9 cellular contexts compared by ENCODE assay signal in genomic region chr17:27241346-27241946, GRCh38. TPM values are rescaled to one million over a fixed set of nuclear protein-coding genes. Genes with fewer than 3 reads are reported as not detected.
DNase-seq lines count a peak whose midpoint lies in the region; ATAC-seq, FAIRE-seq and TF ChIP-seq lines count a peak whose summit lies in the region.
"Had no signal": no experiment of that assay in that cellular context is flagged by ENCODE, and none has a peak within 500 bp of the region (broad histone marks: within the 10 kb centered on the region; RNA-seq: fewer than 3 reads in every experiment).

No MANE protein-coding gene starts in this region.

- H3K36me3 ChIP-seq in right lobe of liver = no peaks in the 10 kb centered on the region
- H3K36me3 ChIP-seq: ascending aorta had no signal

- H3K4me2 ChIP-seq in H9 (ENCODE audit: insufficient read depth, insufficient read length, low read length) = no peak overlapping the region

- no peaks in the 10 kb centered on the region for H3K23me2 ChIP-seq in H9 (ENCODE audit: insufficient read length, low read depth, low read length, poor library complexity, severe bottlenecking)

- no peak overlapping the region for H3K14ac ChIP-seq in H9 (ENCODE audit: insufficient read depth, low read length)

- H3K27ac ChIP-seq in H9 (ENCODE audit: insufficient read length, low read depth, low read length) (no peak overlapping the region), RWPE1 (peak overlapping the region; percentile 70), right lobe of liver (no peak overlapping the region)
- H3K27ac ChIP-seq: ascending aorta had no signal

- H3K36me3 Mint-ChIP-seq in H9 (ENCODE audit: insufficient read depth in 1 of 3, low read depth in 3 of 3) = no peaks in the 10 kb centered on the region

- POLR2A ChIA-PET in RWPE1 (lab: Yijun Ruan, JAX; ENCODE audit: low non-redundant PET) = no interaction called here

- ATAC-seq in right lobe of liver (no peak), HG03135 (IDR thresholded peaks at IDR 0.05; ENCODE audit: unreplicated experiment) (no peak)

- H2AK5ac ChIP-seq in H9 (ENCODE audit: insufficient read length, low read length) = no peak overlapping the region

- no peaks in the 10 kb centered on the region for H3K79me2 ChIP-seq in H9 (ENCODE audit: insufficient read depth, low read length)

- no peak for FAIRE-seq in HTR-8/SVneo (lab: Jason Lieb, UNC)

- H3K27me3 ChIP-seq in H9 (ENCODE audit: insufficient read depth, low read length) = no peaks in the 10 kb centered on the region
- H3K27me3 ChIP-seq in right lobe of liver = no peaks in the 10 kb centered on the region
- H3K27me3 ChIP-seq: ascending aorta had no signal

- in situ Hi-C loops in GM13977 (cut with MboI; ENCODE audit: low pct_unique_long_range_greater_than_20kb, low sequenced_read_pairs, unreplicated experiment) = no loop called here

- no peak overlapping the region for H3K4ac ChIP-seq in H9 (ENCODE audit: low read depth, low read length)

- peaks cover 20 to 21% of the 10 kb centered on the region in 2 experiments for H3K4me1 Mint-ChIP-seq in H9

- no peaks in the 10 kb centered on the region for H3K79me1 ChIP-seq in H9 (ENCODE audit: insufficient read depth, low read depth, low read length, poor library complexity, severe bottlenecking)

- H4K8ac ChIP-seq in H9 (replicated peaks; ENCODE audit: insufficient read length, low read depth, low read length) = no peak overlapping the region

- WGBS in H9 (ENCODE audit: extremely low coverage, insufficient read length, low lambda C conversion rate) = no CpG with 5 or more reads among the region's 5 CpGs
- WGBS in right lobe of liver (ENCODE audit: insufficient coverage, low coverage, low lambda C conversion rate, missing lambda C conversion rate) = 78% methylated on average over 3 of the region's 5 CpGs

- H3K27ac Mint-ChIP-seq in H9 = peak overlapping the region in 1 of 3 experiments; percentile 62; a peak in 1 of 7 replicates

- H3K4me3 Mint-ChIP-seq in H9 = no peak overlapping the region

- intact Hi-C loops in right lobe of liver (cut with DNase I) = loop anchor here (5.0 kb wide), 2 partner anchors 91 to 101 kb away; no protein-coding TSS in a partner anchor

- H2BK120ac ChIP-seq in H9 (ENCODE audit: low read depth, low read length, poor library complexity, severe bottlenecking) = no peak overlapping the region

- TF ChIP-seq POLR2A in right lobe of liver (IDR thresholded peaks at IDR 0.05) = no peak

- H3K9me3 ChIP-seq in H9 (ENCODE audit: control insufficient read depth, low read depth, low read length) (no peaks in the 10 kb centered on the region), right lobe of liver (no peaks in the 10 kb centered on the region)
- H3K9me3 ChIP-seq: ascending aorta had no signal

- H2BK15ac ChIP-seq in H9 (ENCODE audit: low read depth, low read length) = no peak overlapping the region

- H3K56ac ChIP-seq in H9 (ENCODE audit: insufficient read length, low read depth, low read length) = no peak overlapping the region

- TF ChIP-seq CTCF in GM13977 (IDR thresholded peaks at IDR 0.05; ENCODE audit: extremely low read depth, insufficient read depth, missing control alignments) (no peak), H9 (conservative IDR thresholded peaks at IDR 0.05) (no peak), RWPE1 (conservative IDR thresholded peaks at IDR 0.05; ENCODE audit: low read depth) (no peak), right lobe of liver (IDR thresholded peaks at IDR 0.05) (no peak)

- H4K20me1 ChIP-seq in H9 (ENCODE audit: control insufficient read depth, insufficient read depth, insufficient read length) = no peaks in the 10 kb centered on the region

- H2BK5ac ChIP-seq in H9 (ENCODE audit: insufficient read length, low read length) = no peak overlapping the region

- no peak overlapping the region for H2BK12ac ChIP-seq in H9 (ENCODE audit: insufficient read length, low read depth, low read length)

- no peak overlapping the region for H2BK20ac ChIP-seq in H9 (ENCODE audit: low read depth, low read length, poor library complexity, severe bottlenecking)

- CTCF ChIA-PET in RWPE1 (lab: Yijun Ruan, JAX) = interaction anchor here (0.6 to 2.4 kb wide), 2 partner anchors 86 to 113 kb away, joined by 3 to 6 read pairs; no protein-coding TSS in a partner anchor

- H3K18ac ChIP-seq in H9 (ENCODE audit: insufficient read length, low read depth, low read length) = no peak overlapping the region

- no peak overlapping the region for H3K4me3 ChIP-seq in right lobe of liver
- H3K4me3 ChIP-seq: ascending aorta had no signal

- no peak overlapping the region for H3T11ph ChIP-seq in H9 (ENCODE audit: low read length)

- H3K4me1 ChIP-seq in H9 (ENCODE audit: insufficient read depth, low read length) (0 out of 2 replicates have a peak, but pooled peaks cover 3% of the 10 kb centered on the region), right lobe of liver (peaks cover 0 to 22% (median 14%) of the 10 kb centered on the region in 4 donors)

- peaks cover 1% of the 10 kb centered on the region; the same call in 1 of the 2 replicates for H3K27me3 Mint-ChIP-seq in H9 (ENCODE audit: low read depth)

- DNase-seq in GM13977 (ENCODE audit: low spot score) (peak; percentile 48), H9 (peak; percentile 44), RWPE1 (ENCODE audit: low spot score) (peak; percentile 87), mucosa of gallbladder (ENCODE audit: low spot score) (peak; percentile 58), HTR-8/SVneo (ENCODE audit: insufficient read length, low spot score) (no peak), right lobe of liver (no peak)
- no peak for DNase-seq in stimulated activated CD4-positive, alpha-beta T cell treated with anti-CD3 and anti-CD28 coated beads, Interleukin-4, amount 100 ng/mL, for 24 hours

- H4K5ac ChIP-seq in H9 (ENCODE audit: insufficient read length, low read depth, low read length) = no peak overlapping the region

- H3K9ac ChIP-seq in H9 (ENCODE audit: extremely low read depth, insufficient read length, low read length) = no peak overlapping the region

- H2AFZ ChIP-seq in H9 (ENCODE audit: low read length) = no peak overlapping the region

- H4K91ac ChIP-seq in H9 (ENCODE audit: insufficient read length, low read depth, low read length) = no peak overlapping the region

- H3K23ac ChIP-seq in H9 (ENCODE audit: insufficient read length, low read depth, low read length) = no peak overlapping the region

- H3K9me3 Mint-ChIP-seq in H9 = no peaks in the 10 kb centered on the region

RNA-seq across cellular contexts. Expression of gene WSB1, which starts 52.5 kb away (rescaled TPM):
- total RNA-seq in H9 (2021) = 173 and 187 TPM in 2 replicates
- 177 TPM for total RNA-seq in mucosa of gallbladder
- total RNA-seq in right lobe of liver = 10 to 100 TPM; 28.3 to 97.6 (median 35.0) TPM

Comparison
In these comparisons a context has a peak if more than half of its experiments do, and no peak if none do; other contexts are left out.
1. DNase-seq: peak in GM13977 (single experiment), H9 (single experiment), RWPE1 (single experiment) and mucosa of gallbladder (single experiment); none in HTR-8/SVneo (single experiment), right lobe of liver (0 of 3) and stimulated activated CD4-positive, alpha-beta T cell treated with anti-CD3 and anti-CD28 coated beads, Interleukin-4, amount 100 ng/mL, for 24 hours (single experiment).